In the genomic region with DNA sequence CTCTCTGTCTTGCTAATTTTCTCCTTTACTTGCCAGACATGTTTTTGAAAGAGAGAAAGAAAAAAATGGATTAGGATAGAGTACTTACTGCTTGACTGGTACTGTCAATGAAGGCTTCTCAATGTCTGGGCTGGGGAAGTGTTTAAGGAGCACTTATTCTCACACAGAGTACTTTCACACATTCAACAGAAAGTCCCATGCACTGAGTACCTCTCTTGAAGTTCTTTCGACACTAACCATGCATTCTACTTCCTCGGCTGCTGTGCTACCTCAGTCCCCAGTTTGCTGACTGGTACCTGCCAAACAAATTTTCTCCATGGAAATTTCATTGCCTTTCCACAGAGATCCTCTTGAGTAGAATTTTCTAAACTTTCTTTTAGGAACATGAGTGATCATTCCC, we compare ENCODE assay signal across 27 cellular contexts.
"Had no signal": no experiment of that assay in that cellular context is flagged by ENCODE, and none has a peak within 500 bp of the region (broad histone marks: within the 10 kb centered on the region; RNA-seq: fewer than 3 reads in every experiment).

No MANE protein-coding gene starts in this region.

- H3K36me3 Mint-ChIP-seq: naive thymus-derived CD8-positive, alpha-beta T cell; neural progenitor cell; stimulated activated effector memory CD8-positive, alpha-beta T cell treated with anti-CD3 and anti-CD28 coated beads, Interleukin-12 subunit alpha, Interleukin-12 subunit beta, amount 100 ng/mL, for 72 hours; type B pancreatic cell had no signal

- H3K9me3 Mint-ChIP-seq: nephron, type B pancreatic cell had no signal

- H3K27me3 ChIP-seq: neural progenitor cell, ovary, right lobe of liver, sigmoid colon, suprapubic skin, testis, tibial artery, transverse colon, vagina had no signal

- DNase-seq: naive thymus-derived CD8-positive, alpha-beta T cell; occipital lobe; ovary; psoas muscle; right cardiac atrium; right lobe of liver; sigmoid colon; small intestine; stimulated activated CD4-positive, alpha-beta T cell treated with anti-CD3 and anti-CD28 coated beads, Interleukin-15, amount 100 ng/mL, for 24 hours; stimulated activated CD4-positive, alpha-beta T cell treated with anti-CD3 and anti-CD28 coated beads, Interleukin-2, amount 100 ng/mL, for 24 hours; stimulated activated CD4-positive, alpha-beta T cell treated with anti-CD3 and anti-CD28 coated beads, Interleukin-2, amount 100 ng/mL, for 48 hours; stimulated activated CD4-positive, alpha-beta T cell treated with anti-CD3 and anti-CD28 coated beads, Interleukin-4, amount 100 ng/mL, for 24 hours; stimulated activated naive CD4-positive, alpha-beta T cell; stimulated activated naive CD8-positive, alpha-beta T cell treated with anti-CD3 and anti-CD28 coated beads, Interleukin-15, amount 100 ng/mL, for 72 hours; stimulated activated naive CD8-positive, alpha-beta T cell treated with anti-CD3 and anti-CD28 coated beads, Interleukin-15, Interleukin-2, amounts not matched to agents 100 U/mL and 50 U/mL, for 24 hours; substantia nigra; testis; tibial artery; transverse colon had no signal

- H2AFZ ChIP-seq: neural progenitor cell, parathyroid adenoma had no signal

- H3K4me3 Mint-ChIP-seq: naive thymus-derived CD8-positive, alpha-beta T cell; nephron; neural progenitor cell; stimulated activated effector memory CD8-positive, alpha-beta T cell treated with anti-CD3 and anti-CD28 coated beads, Interleukin-12 subunit alpha, Interleukin-12 subunit beta, amount 100 ng/mL, for 72 hours; stimulated activated naive CD8-positive, alpha-beta T cell treated with anti-CD3 and anti-CD28 coated beads, Interleukin-15, amount 100 ng/mL, for 72 hours; type B pancreatic cell had no signal

- H3K27ac Mint-ChIP-seq: naive thymus-derived CD8-positive, alpha-beta T cell; nephron; neural progenitor cell; progenitor cell of endocrine pancreas; stimulated activated effector memory CD8-positive, alpha-beta T cell treated with anti-CD3 and anti-CD28 coated beads, Interleukin-12 subunit alpha, Interleukin-12 subunit beta, amount 100 ng/mL, for 72 hours; stimulated activated naive CD8-positive, alpha-beta T cell treated with anti-CD3 and anti-CD28 coated beads, Interleukin-15, amount 100 ng/mL, for 72 hours; type B pancreatic cell had no signal

- H3K4me1 Mint-ChIP-seq: naive thymus-derived CD8-positive, alpha-beta T cell; nephron; stimulated activated effector memory CD8-positive, alpha-beta T cell treated with anti-CD3 and anti-CD28 coated beads, Interleukin-12 subunit alpha, Interleukin-12 subunit beta, amount 100 ng/mL, for 72 hours; stimulated activated naive CD8-positive, alpha-beta T cell treated with anti-CD3 and anti-CD28 coated beads, Interleukin-15, amount 100 ng/mL, for 72 hours had no signal

- H3K79me2 ChIP-seq: parathyroid adenoma had no signal

- H3K9me3 ChIP-seq: ovary, psoas muscle, right lobe of liver, sigmoid colon, suprapubic skin, testis, tibial artery, transverse colon, vagina had no signal

- H3K36me3 ChIP-seq: neural progenitor cell, ovary, right lobe of liver, sigmoid colon, suprapubic skin, tibial artery, transverse colon, vagina had no signal

- H3K4me1 ChIP-seq: parathyroid adenoma, psoas muscle, right lobe of liver, sigmoid colon, suprapubic skin, testis, tibial artery, transverse colon, vagina had no signal

- H3K27ac ChIP-seq: neural progenitor cell, ovary, parathyroid adenoma, psoas muscle, right lobe of liver, sigmoid colon, suprapubic skin, testis, tibial artery, transverse colon, vagina had no signal

- H3K27me3 Mint-ChIP-seq: progenitor cell of endocrine pancreas, type B pancreatic cell had no signal

- H3K4me3 ChIP-seq: neural progenitor cell, ovary, psoas muscle, right lobe of liver, sigmoid colon, suprapubic skin, testis, tibial artery, transverse colon, vagina had no signal

- H3K4me2 ChIP-seq: neural progenitor cell had no signal

- ATAC-seq: naive thymus-derived CD8-positive, alpha-beta T cell; psoas muscle; right cardiac atrium; right lobe of liver; stimulated activated effector memory CD8-positive, alpha-beta T cell treated with anti-CD3 and anti-CD28 coated beads, Interleukin-12 subunit alpha, Interleukin-12 subunit beta, amount 100 ng/mL, for 72 hours; stimulated activated naive CD8-positive, alpha-beta T cell treated with anti-CD3 and anti-CD28 coated beads, Interleukin-15, amount 100 ng/mL, for 72 hours; stimulated activated naive CD8-positive, alpha-beta T cell treated with anti-CD3 and anti-CD28 coated beads, Interleukin-15, Interleukin-2, amounts not matched to agents 100 U/mL and 50 U/mL, for 24 hours had no signal
